In the genomic region with DNA sequence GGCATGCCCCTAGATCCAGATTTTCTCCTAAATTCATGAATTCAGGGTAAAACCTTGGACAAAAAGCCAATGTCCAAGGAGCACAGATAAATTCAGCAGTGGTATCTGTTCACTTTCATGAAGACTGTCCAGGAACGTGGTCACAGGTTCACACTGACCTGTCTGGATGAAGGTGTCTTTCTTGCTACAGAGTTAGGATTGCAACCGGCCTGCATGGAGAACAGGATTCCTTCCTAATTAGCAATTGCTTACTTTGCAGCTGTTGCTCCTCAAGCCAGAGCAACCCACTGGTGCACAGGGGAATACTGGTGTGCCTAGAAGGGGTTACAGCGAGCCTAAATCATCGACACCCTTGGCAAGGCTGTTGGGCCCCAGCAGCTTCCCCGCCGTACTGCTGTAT, we compare ENCODE assay signal across 26 cellular contexts.
"Had no signal": no experiment of that assay in that cellular context is flagged by ENCODE, and none has a peak within 500 bp of the region (broad histone marks: within the 10 kb centered on the region; RNA-seq: fewer than 3 reads in every experiment).

No MANE protein-coding gene starts in this region.

- H3K36me3 ChIP-seq: stomach, suprapubic skin, thoracic aorta, thyroid gland, tibial artery, tibial nerve, transverse colon, upper lobe of left lung, upper lobe of right lung, uterus, vagina had no signal

- FAIRE-seq: urothelium cell line had no signal

- H3K27me3 ChIP-seq: testis, tibial nerve, upper lobe of left lung, upper lobe of right lung, uterus, vagina had no signal

- H3K4me3 ChIP-seq: stomach, suprapubic skin, testis, thoracic aorta, thyroid gland, tibial artery, tibial nerve, transverse colon, upper lobe of left lung, upper lobe of right lung, uterus, vagina had no signal

- ATAC-seq: stimulated activated effector memory CD8-positive, alpha-beta T cell treated with anti-CD3 and anti-CD28 coated beads, Interleukin-12 subunit alpha, Interleukin-12 subunit beta, amount 100 ng/mL, for 72 hours; stimulated activated memory B cell treated with anti-CD40 and anti-IgM and Interleukin-4, amounts not matched to agents 10 μg/mL and 1 μg/mL and 100 μg/mL, for 72 hours; stimulated activated naive B cell treated with anti-CD40 and anti-IgM and Interleukin-4, amounts not matched to agents 10 μg/mL and 1 μg/mL and 100 μg/mL, for 72 hours; stimulated activated naive CD8-positive, alpha-beta T cell treated with anti-CD3 and anti-CD28 coated beads, Interleukin-15, amount 100 ng/mL, for 72 hours; stimulated activated naive CD8-positive, alpha-beta T cell treated with anti-CD3 and anti-CD28 coated beads, Interleukin-15, Interleukin-2, amounts not matched to agents 100 U/mL and 50 U/mL, for 24 hours; upper lobe of right lung had no signal

- H3K9me3 ChIP-seq: stomach, suprapubic skin, testis, thoracic aorta, thyroid gland, tibial artery, tibial nerve, transverse colon, upper lobe of left lung, upper lobe of right lung, uterus, vagina had no signal

- DNase-seq: stimulated activated CD4-positive, alpha-beta T cell treated with anti-CD3 and anti-CD28 coated beads, Interleukin-2, amount 100 ng/mL, for 48 hours; stimulated activated CD4-positive, alpha-beta T cell treated with anti-CD3 and anti-CD28 coated beads, Interleukin-4, amount 100 ng/mL, for 1 hour; stimulated activated CD4-positive, alpha-beta T cell treated with anti-CD3 and anti-CD28 coated beads, Interleukin-4, amount 100 ng/mL, for 24 hours; stimulated activated CD4-positive, alpha-beta T cell treated with anti-CD3 and anti-CD28 coated beads, Interleukin-4, amount 100 ng/mL, for 4 hours; stimulated activated CD8-positive, alpha-beta memory T cell treated with anti-CD3 and anti-CD28 coated beads, Interleukin-4, amount 100 ng/mL, for 48 hours; stimulated activated naive B cell treated with anti-CD40 and anti-IgM and Interleukin-4, amounts not matched to agents 10 μg/mL and 1 μg/mL and 100 μg/mL, for 72 hours; stimulated activated naive CD4-positive, alpha-beta T cell; stimulated activated naive CD4-positive, alpha-beta T cell treated with Interleukin-2 at 50 U/mL for 16 hours; stimulated activated naive CD8-positive, alpha-beta T cell treated with anti-CD3 and anti-CD28 coated beads, Interleukin-15, amount 100 ng/mL, for 72 hours; stimulated activated naive CD8-positive, alpha-beta T cell treated with anti-CD3 and anti-CD28 coated beads, Interleukin-15, Interleukin-2, amounts not matched to agents 100 U/mL and 50 U/mL, for 24 hours; stomach; substantia nigra; testis; thyroid gland; tibial artery; transverse colon; upper lobe of left lung; upper lobe of right lung; uterus had no signal

- H3K4me1 ChIP-seq: stomach, suprapubic skin, testis, thyroid gland, tibial artery, tibial nerve, transverse colon, upper lobe of left lung, upper lobe of right lung, uterus, vagina had no signal

- H3K27ac ChIP-seq: stomach, suprapubic skin, testis, thoracic aorta, thyroid gland, tibial artery, tibial nerve, transverse colon, upper lobe of left lung, upper lobe of right lung, uterus, vagina had no signal
